ENCODE assay signal across 1 cellular context in genomic region chr5:95812100-95812472, GRCh38.
TF ChIP-seq lines count a peak whose summit lies in the region.

No MANE protein-coding gene starts in this region.

TF ChIP-seq in HepG2, 621 proteins besides CTCF, POLR2A, EP300 and RAD21 (continued from another document):
- TF ChIP-seq ZNF574 (CRISPR knock-in tag; IDR thresholded peaks at IDR 0.05) = 0 out of 2 replicates have a peak, but pooled peaks have one; percentile 42
- 0 out of 2 replicates have a peak, but pooled peaks have one; percentile 18 for TF ChIP-seq GATAD1 (CRISPR knock-in tag; IDR thresholded peaks at IDR 0.05)
- TF ChIP-seq ETV5 (CRISPR knock-in tag; IDR thresholded peaks at IDR 0.05; ENCODE audit: borderline replicate concordance) = peak; percentile 94
- 0 out of 2 replicates have a peak, but pooled peaks have one; percentile 27 for TF ChIP-seq DRAP1 (CRISPR knock-in tag; IDR thresholded peaks at IDR 0.05)
- peak; percentile 46; the same call in 1 of the 2 replicates for TF ChIP-seq THAP11 (CRISPR knock-in tag; IDR thresholded peaks at IDR 0.05)
- TF ChIP-seq ZBTB42 (CRISPR knock-in tag; IDR thresholded peaks at IDR 0.05) = peak; percentile 97
- TF ChIP-seq UBTF (CRISPR knock-in tag; IDR thresholded peaks at IDR 0.05) = peak; percentile 29; the same call in 1 of the 2 replicates
- peak; percentile 85 for TF ChIP-seq ELF3 (CRISPR knock-in tag; IDR thresholded peaks at IDR 0.05)
- 0 out of 2 replicates have a peak, but pooled peaks have one; percentile 41 for TF ChIP-seq HIVEP1 (CRISPR knock-in tag; IDR thresholded peaks at IDR 0.05)
- peak; percentile 60; the same call in 1 of the 2 replicates for TF ChIP-seq CBX5 (CRISPR knock-in tag; IDR thresholded peaks at IDR 0.05; ENCODE audit: borderline replicate concordance)
- peak; percentile 40; the same call in 1 of the 2 replicates for TF ChIP-seq ZNF609 (CRISPR knock-in tag; IDR thresholded peaks at IDR 0.05; ENCODE audit: borderline replicate concordance)
- TF ChIP-seq MAX (IDR thresholded peaks at IDR 0.05) = no peak
- TF ChIP-seq ZNF792 (CRISPR knock-in tag; IDR thresholded peaks at IDR 0.05) = 0 out of 2 replicates have a peak, but pooled peaks have one; percentile 49
- TF ChIP-seq SCMH1 (CRISPR knock-in tag; IDR thresholded peaks at IDR 0.05; ENCODE audit: borderline replicate concordance) = no peak
- 0 out of 2 replicates have a peak, but pooled peaks have one; percentile 54 for TF ChIP-seq RCOR2 (CRISPR knock-in tag; IDR thresholded peaks at IDR 0.05)
- TF ChIP-seq TBX2 (CRISPR knock-in tag; IDR thresholded peaks at IDR 0.05; ENCODE audit: borderline replicate concordance) = peak; percentile 61; the same call in 1 of the 2 replicates
- TF ChIP-seq KLF16 (CRISPR knock-in tag; IDR thresholded peaks at IDR 0.05) = 0 out of 4 replicates have a peak, but pooled peaks of 1 of the 2 experiments have one; percentile 43
- TF ChIP-seq CHCHD3 (CRISPR knock-in tag; IDR thresholded peaks at IDR 0.05) = no peak
- TF ChIP-seq IKZF5 (CRISPR knock-in tag; IDR thresholded peaks at IDR 0.05) = 0 out of 2 replicates have a peak, but pooled peaks have one; percentile 64
- TF ChIP-seq ATM (IDR thresholded peaks at IDR 0.05; ENCODE audit: borderline replicate concordance) = no peak
- TF ChIP-seq MXD4 (CRISPR knock-in tag; IDR thresholded peaks at IDR 0.05) = peak; percentile 53; the same call in 1 of the 2 replicates
- no peak for TF ChIP-seq GABPA (IDR thresholded peaks at IDR 0.05; ENCODE audit: low read depth, low read length)
- peak; percentile 16; the same call in 1 of the 2 replicates for TF ChIP-seq GABPA (CRISPR knock-in tag; IDR thresholded peaks at IDR 0.05; ENCODE audit: low read depth)
- TF ChIP-seq ZFX (CRISPR knock-in tag; IDR thresholded peaks at IDR 0.05; ENCODE audit: low read depth) = peak; percentile 41; the same call in 1 of the 2 replicates
- TF ChIP-seq E2F5 (CRISPR knock-in tag; conservative IDR thresholded peaks at IDR 0.05) = no peak
- peak; percentile 89 for TF ChIP-seq TGIF2 (CRISPR knock-in tag; IDR thresholded peaks at IDR 0.05)
- no peak for TF ChIP-seq YEATS2 (CRISPR knock-in tag; IDR thresholded peaks at IDR 0.05; ENCODE audit: borderline replicate concordance)
- peak; percentile 17; the same call in 1 of the 2 replicates for TF ChIP-seq IRF2 (CRISPR knock-in tag; IDR thresholded peaks at IDR 0.05)
- TF ChIP-seq ARID4A (CRISPR knock-in tag; IDR thresholded peaks at IDR 0.05; ENCODE audit: borderline replicate concordance) = peak; percentile 60; the same call in 1 of the 2 replicates
- no peak for TF ChIP-seq ZBTB14 (CRISPR knock-in tag; IDR thresholded peaks at IDR 0.05)
- TF ChIP-seq FOSL2 (CRISPR knock-in tag; IDR thresholded peaks at IDR 0.05) = peak; percentile 56
- peak; percentile 51; the same call in 1 of the 2 replicates for TF ChIP-seq SOX5 (CRISPR knock-in tag; IDR thresholded peaks at IDR 0.05; ENCODE audit: borderline replicate concordance)
